Comparison of ENCODE assay signal across 8 cellular contexts in genomic region chr12:94649349-94650142, GRCh38. TPM values are rescaled to one million over a fixed set of nuclear protein-coding genes. Genes with fewer than 3 reads are reported as not detected.
DNase-seq lines count a peak whose midpoint lies in the region; ATAC-seq and TF ChIP-seq lines count a peak whose summit lies in the region.

No MANE protein-coding gene starts in this region.

- no peaks in the 10 kb centered on the region for H3K36me3 Mint-ChIP-seq in activated naive CD4-positive, alpha-beta T cell treated with anti-CD3 and anti-CD28 coated beads, Interleukin-2, amount 50 U/mL, for 24 hours

- ATAC-seq in HG02623 (IDR thresholded peaks at IDR 0.05; ENCODE audit: unreplicated experiment) (peak; percentile 47), Right ventricle myocardium inferior (peak; percentile 74), omental fat pad (ENCODE audit: low FRiP score) (peak; percentile 76)

- peaks cover 38% of the 10 kb centered on the region for H3K27me3 Mint-ChIP-seq in activated naive CD4-positive, alpha-beta T cell treated with anti-CD3 and anti-CD28 coated beads, Interleukin-2, amount 50 U/mL, for 24 hours

- no peak for TF ChIP-seq CTCF in omental fat pad (IDR thresholded peaks at IDR 0.05)

- no peaks in the 10 kb centered on the region for H3K9me3 Mint-ChIP-seq in activated naive CD4-positive, alpha-beta T cell treated with anti-CD3 and anti-CD28 coated beads, Interleukin-2, amount 50 U/mL, for 24 hours

- intact Hi-C loops in Right ventricle myocardium inferior (cut with DNase I): loop anchor here (10.0 kb wide), 1 partner anchor 105 kb away; no protein-coding TSS in a partner anchor

- H3K4me3 Mint-ChIP-seq in activated naive CD4-positive, alpha-beta T cell treated with anti-CD3 and anti-CD28 coated beads, Interleukin-2, amount 50 U/mL, for 24 hours: peak overlapping the region; percentile 85

- DNase-seq in DMS153 treated with DMSO at 0.1 percent for 48 hours (lab: John Stamatoyannopoulos, UW; ENCODE audit: unreplicated experiment) (peak; percentile 12), DMS153 (lab: John Stamatoyannopoulos, UW) (no peak), NCI-H524 treated with DMSO at 0.1 percent for 48 hours (lab: John Stamatoyannopoulos, UW) (peak; percentile 14), Right ventricle myocardium inferior (ENCODE audit: missing footprints) (peak; percentile 79), omental fat pad (ENCODE audit: low spot score) (no peak), AML-193 (lab: John Stamatoyannopoulos, UW) (no peak)

- H3K4me1 Mint-ChIP-seq in activated naive CD4-positive, alpha-beta T cell treated with anti-CD3 and anti-CD28 coated beads, Interleukin-2, amount 50 U/mL, for 24 hours: peaks cover 8% of the 10 kb centered on the region

- H3K27ac Mint-ChIP-seq in activated naive CD4-positive, alpha-beta T cell treated with anti-CD3 and anti-CD28 coated beads, Interleukin-2, amount 50 U/mL, for 24 hours: no peak overlapping the region

RNA-seq across cellular contexts. Expression of gene TMCC3, which starts 0.8 kb away (rescaled TPM):
- total RNA-seq in Right ventricle myocardium inferior (1.5 TPM), omental fat pad (10 to 100 TPM in 2 of 4 donors, 1 to 10 TPM in 2; 9.2 to 39.6 (median 12.4) TPM)

Comparison
In these comparisons a context has a peak if more than half of its experiments do, and no peak if none do; other contexts are left out.
1. DNase-seq: peak in DMS153 treated with DMSO at 0.1 percent for 48 hours (single experiment), NCI-H524 treated with DMSO at 0.1 percent for 48 hours (single experiment) and Right ventricle myocardium inferior (single experiment); none in DMS153 (single experiment), omental fat pad (single experiment) and AML-193 (0 of 2).
2. Peak in every context shown above with its lines, with median percentiles within 50 percentile points of each other: ATAC-seq.